In the genomic region with DNA sequence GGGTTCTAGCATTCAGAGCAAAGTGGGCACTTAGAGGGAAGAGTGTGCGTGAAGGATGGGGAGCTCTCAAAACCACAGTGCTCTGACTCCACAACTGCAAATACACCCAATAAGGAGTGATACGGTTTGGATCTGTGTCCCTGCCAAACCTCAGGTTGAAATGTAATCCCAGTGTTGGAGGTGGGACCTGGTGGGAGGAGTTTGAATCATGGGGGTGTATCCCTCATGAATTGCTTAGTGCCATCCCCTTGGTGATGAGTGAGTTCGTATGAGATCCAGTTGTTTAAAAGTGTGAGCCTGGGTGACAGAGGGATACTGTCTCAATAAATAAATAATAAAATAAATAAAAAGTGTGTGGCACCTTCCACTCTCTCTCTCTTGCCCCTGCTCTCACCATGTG, we compare ENCODE assay signal across 24 cellular contexts. TPM values are rescaled to one million over a fixed set of nuclear protein-coding genes. Genes with fewer than 3 reads are reported as not detected.
"Had no signal": no experiment of that assay in that cellular context is flagged by ENCODE, and none has a peak within 500 bp of the region (broad histone marks: within the 10 kb centered on the region; RNA-seq: fewer than 3 reads in every experiment).

No MANE protein-coding gene starts in this region.

- H3K27ac ChIP-seq: body of pancreas, cardiac muscle cell, hepatocyte, lower lobe of right lung, neural progenitor cell, thoracic aorta, vagina had no signal

- H3K9ac ChIP-seq: neural progenitor cell had no signal

- H3K36me3 ChIP-seq: cardiac muscle cell, lower lobe of right lung, neural progenitor cell, spleen, thoracic aorta, vagina had no signal

- H3K9me3 ChIP-seq: body of pancreas, lower lobe of right lung, spleen, thoracic aorta, vagina had no signal

- H3K4me3 ChIP-seq: body of pancreas, cardiac muscle cell, hepatocyte, lower lobe of right lung, neural progenitor cell, spleen, thoracic aorta, vagina had no signal

- DNase-seq: activated CD4-positive, alpha-beta memory T cell treated with anti-CD3 and anti-CD28 coated beads, Interleukin-2, amount 10 ng/mL, durations not matched to agents 7 days and 5 days; activated CD4-positive, alpha-beta T cell treated with anti-CD3 and anti-CD28 coated beads for 48 hours; activated CD8-positive, alpha-beta memory T cell treated with anti-CD3 and anti-CD28 coated beads, Interleukin-2, amount 10 ng/mL, durations not matched to agents 7 days and 5 days; activated effector memory CD4-positive, alpha-beta T cell treated with anti-CD3 and anti-CD28 coated beads, Interleukin-2, amount 50 U/mL, for 16 hours; activated naive CD4-positive, alpha-beta T cell treated with anti-CD3 and anti-CD28 coated beads, Interleukin-2, amount 10 ng/mL, durations not matched to agents 7 days and 5 days; activated T-cell treated with anti-CD3 and anti-CD28 coated beads for 4 hours; amygdala; body of pancreas; cortex of kidney; erythroblast; foreskin fibroblast; immature natural killer cell; lower lobe of right lung; naive thymus-derived CD4-positive, alpha-beta T cell; spleen; stimulated activated CD4-positive, alpha-beta T cell treated with anti-CD3 and anti-CD28 coated beads, Interleukin-4, amount 100 ng/mL, for 1 hour; stimulated activated naive CD4-positive, alpha-beta T cell treated with Interleukin-2 at 50 U/mL for 16 hours had no signal

- H2AFZ ChIP-seq: hepatocyte, neural progenitor cell had no signal

- ATAC-seq: activated CD8-positive, alpha-beta memory T cell treated with anti-CD3 and anti-CD28 coated beads, Interleukin-2, amount 10 ng/mL, durations not matched to agents 7 days and 5 days; body of pancreas; left lobe of liver; lower lobe of right lung; naive thymus-derived CD4-positive, alpha-beta T cell had no signal

- H3K4me2 ChIP-seq: hepatocyte, neural progenitor cell had no signal

- H3K4me1 ChIP-seq: body of pancreas, lower lobe of right lung, neural progenitor cell, spleen, vagina had no signal

- H3K79me2 ChIP-seq: hepatocyte had no signal

- H3K27me3 ChIP-seq: body of pancreas, cardiac muscle cell, hepatocyte, neural progenitor cell, spleen, vagina had no signal

RNA-seq across cellular contexts. Expression of a gene that starts 50.3 kb away (rescaled TPM):
- total RNA-seq: activated CD4-positive, alpha-beta memory T cell treated with anti-CD3 and anti-CD28 coated beads, Interleukin-2, amount 10 ng/mL, durations not matched to agents 7 days and 5 days; activated CD8-positive, alpha-beta memory T cell treated with anti-CD3 and anti-CD28 coated beads, Interleukin-2, amount 10 ng/mL, durations not matched to agents 7 days and 5 days; fibroblast of lung; naive thymus-derived CD4-positive, alpha-beta T cell had no signal
- polyA plus RNA-seq: immature natural killer cell; naive thymus-derived CD4-positive, alpha-beta T cell had no signal
